ENCODE assay signal across 8 cellular contexts in genomic region chr7:155456772-155457543, GRCh38. TPM values are rescaled to one million over a fixed set of nuclear protein-coding genes. Genes with fewer than 3 reads are reported as not detected.
DNase-seq lines count a peak whose midpoint lies in the region; ATAC-seq and TF ChIP-seq lines count a peak whose summit lies in the region.

No MANE protein-coding gene starts in this region.

- peaks cover 2% of the 10 kb centered on the region for H3K27me3 ChIP-seq in ovary

- H3K4me3 ChIP-seq in ovary, result peak overlapping the region; percentile 47

- TF ChIP-seq EP300 in ovary (IDR thresholded peaks at IDR 0.05), result no peak

- intact Hi-C loops in cardiac septum (cut with DNase I) (loop anchor here (5.0 kb wide), 1 partner anchor 50 kb away; no protein-coding TSS in a partner anchor), ovary (cut with DNase I) (loop anchor here in 1 of 4 donors (10.0 kb wide), 1 partner anchor 162 kb away; the partner anchor contains the start of gene INSIG1)

- H3K9me3 ChIP-seq in ovary, result no peaks in the 10 kb centered on the region

- no peak overlapping the region for H3K27ac ChIP-seq in ovary

- no peak for ATAC-seq in HG03280 (IDR thresholded peaks at IDR 0.05; ENCODE audit: unreplicated experiment)

- H3K4me3 Mint-ChIP-seq in activated naive CD8-positive, alpha-beta T cell, result peak overlapping the region; percentile 70

- peaks cover 34% of the 10 kb centered on the region for H3K27me3 Mint-ChIP-seq in activated naive CD8-positive, alpha-beta T cell

- no peak overlapping the region for H3K27ac Mint-ChIP-seq in activated naive CD8-positive, alpha-beta T cell

- no peak for TF ChIP-seq POLR2A in ovary (IDR thresholded peaks at IDR 0.05)

- no peaks in the 10 kb centered on the region for H3K36me3 Mint-ChIP-seq in activated naive CD8-positive, alpha-beta T cell

- 1 to 2% (median 1%) methylated on average over 59 to 67 of the region's 67 CpGs for WGBS in ovary, 3 donors

- no peak for TF ChIP-seq CTCF in ovary (IDR thresholded peaks at IDR 0.05)

- H3K36me3 ChIP-seq in ovary, result no peaks in the 10 kb centered on the region

- H3K4me1 Mint-ChIP-seq in activated naive CD8-positive, alpha-beta T cell (ENCODE audit: low read depth), result peaks cover 25% of the 10 kb centered on the region

- H3K4me1 ChIP-seq in ovary (ENCODE audit: insufficient read depth), result peaks cover 4% of the 10 kb centered on the region

- no peaks in the 10 kb centered on the region for H3K9me3 Mint-ChIP-seq in activated naive CD8-positive, alpha-beta T cell (ENCODE audit: low read depth)

- peak; percentile 10 for DNase-seq in EL
- peak; percentile 2 for DNase-seq in MV-4-11 (lab: John Stamatoyannopoulos, UW)
- DNase-seq in cardiac septum (ENCODE audit: low spot score), result peak; percentile 82
- peak; percentile 77 to 86 (median 85) for DNase-seq in ovary
- no peak for DNase-seq in NCI-H510A (lab: John Stamatoyannopoulos, UW)
- no peak for DNase-seq in NCI-H2107 treated with DMSO at 0.1 percent for 48 hours (lab: John Stamatoyannopoulos, UW; ENCODE audit: unreplicated experiment)

RNA-seq across cellular contexts. Expression of gene EN2, which starts 1.0 kb away (rescaled TPM):
- not detected for total RNA-seq in cardiac septum
- 1 to 10 TPM in 3 of 7 donors, under 1 TPM in 3, not detected in 1; 0.57 to 1.8 (median 1.2) TPM for total RNA-seq in ovary
- polyA plus RNA-seq in ovary, result under 1 TPM; 0.15 to 0.35 TPM

Comparison
In these comparisons a context has a peak if more than half of its experiments do, and no peak if none do; other contexts are left out.
1. DNase-seq: peak in EL (single experiment), MV-4-11 (single experiment), cardiac septum (single experiment) and ovary (5 of 5); none in NCI-H510A (single experiment) and NCI-H2107 treated with DMSO at 0.1 percent for 48 hours (single experiment).